Comparison of ENCODE assay signal across 7 cellular contexts in genomic region chr16:85935957-85936760, GRCh38. TPM values are rescaled to one million over a fixed set of nuclear protein-coding genes. Genes with fewer than 3 reads are reported as not detected.
DNase-seq lines count a peak whose midpoint lies in the region; ATAC-seq and TF ChIP-seq lines count a peak whose summit lies in the region.

No MANE protein-coding gene starts in this region.

- POLR2A ChIA-PET in activated CD4-positive, alpha-beta T cell treated with anti-CD3 and anti-CD28 coated beads, Interleukin-2, amount 10 ng/mL, durations not matched to agents 7 days and 5 days (lab: Charles Lee) = interaction anchor here (0.6 kb wide), 1 partner anchor 9 kb away, joined by 9 read pairs; no protein-coding TSS in a partner anchor

- intact Hi-C loops in upper lobe of right lung (cut with DNase I) (no loop called here), esophagus muscularis mucosa (cut with DNase I) (no loop called here)

- H3K27ac Mint-ChIP-seq in activated CD4-positive, alpha-beta T cell treated with anti-CD3 and anti-CD28 coated beads, Interleukin-2, amount 10 ng/mL, durations not matched to agents 7 days and 5 days = peak overlapping the region; percentile 94

- H3K4me1 Mint-ChIP-seq in activated CD4-positive, alpha-beta T cell treated with anti-CD3 and anti-CD28 coated beads, Interleukin-2, amount 10 ng/mL, durations not matched to agents 7 days and 5 days = peaks cover 33% of the 10 kb centered on the region

- ATAC-seq in GM19438 (IDR thresholded peaks at IDR 0.05; ENCODE audit: low read depth, unreplicated experiment) (peak; percentile 71), HG03457 (IDR thresholded peaks at IDR 0.05; ENCODE audit: unreplicated experiment) (peak; percentile 57), upper lobe of right lung (peak; percentile 50)

- H3K36me3 Mint-ChIP-seq in activated CD4-positive, alpha-beta T cell treated with anti-CD3 and anti-CD28 coated beads, Interleukin-2, amount 10 ng/mL, durations not matched to agents 7 days and 5 days (ENCODE audit: low read depth) = peaks cover 2% of the 10 kb centered on the region

- peaks cover 6% of the 10 kb centered on the region for H3K27me3 ChIP-seq in upper lobe of right lung
- H3K27me3 ChIP-seq in esophagus muscularis mucosa = peaks cover 0 to 30% (median 0%) of the 10 kb centered on the region in 4 donors
- no peaks in the 10 kb centered on the region for H3K27me3 ChIP-seq in right atrium auricular region

- H3K9me3 ChIP-seq in upper lobe of right lung (no peaks in the 10 kb centered on the region), esophagus muscularis mucosa (peaks cover 0 to 9% (median 2%) of the 10 kb centered on the region in 4 donors), right atrium auricular region (no peaks in the 10 kb centered on the region)

- TF ChIP-seq POLR2A in esophagus muscularis mucosa (IDR thresholded peaks at IDR 0.05; ENCODE audit: low read depth) = no peak

- peaks cover 4% of the 10 kb centered on the region for H3K9me3 Mint-ChIP-seq in activated CD4-positive, alpha-beta T cell treated with anti-CD3 and anti-CD28 coated beads, Interleukin-2, amount 10 ng/mL, durations not matched to agents 7 days and 5 days

- peak overlapping the region; percentile 65 for H3K4me3 Mint-ChIP-seq in activated CD4-positive, alpha-beta T cell treated with anti-CD3 and anti-CD28 coated beads, Interleukin-2, amount 10 ng/mL, durations not matched to agents 7 days and 5 days

- CTCF ChIA-PET in activated CD4-positive, alpha-beta T cell treated with anti-CD3 and anti-CD28 coated beads, Interleukin-2, amount 10 ng/mL, durations not matched to agents 7 days and 5 days (lab: Charles Lee) = interaction anchor here (1.0 to 2.1 kb wide), 4 partner anchors 11 to 115 kb away, joined by 3 to 7 read pairs (median 5); no protein-coding TSS in a partner anchor

- peak; percentile 76 for DNase-seq in activated CD4-positive, alpha-beta T cell treated with anti-CD3 and anti-CD28 coated beads, Interleukin-2, amount 10 ng/mL, durations not matched to agents 7 days and 5 days
- DNase-seq in medulla oblongata (ENCODE audit: extremely low spot score) (peak; percentile 49), upper lobe of right lung (no peak), esophagus muscularis mucosa (ENCODE audit: extremely low spot score) (no peak), right atrium auricular region (ENCODE audit: low spot score) (no peak)

- 54% methylated on average over 22 of the region's 22 CpGs for WGBS in esophagus muscularis mucosa

- no peaks in the 10 kb centered on the region for H3K27me3 Mint-ChIP-seq in activated CD4-positive, alpha-beta T cell treated with anti-CD3 and anti-CD28 coated beads, Interleukin-2, amount 10 ng/mL, durations not matched to agents 7 days and 5 days

- no peak for TF ChIP-seq CTCF in upper lobe of right lung (IDR thresholded peaks at IDR 0.05)
- no peak for TF ChIP-seq CTCF in esophagus muscularis mucosa (IDR thresholded peaks at IDR 0.05)
- TF ChIP-seq CTCF in right atrium auricular region (IDR thresholded peaks at IDR 0.05) = no peak

- H3K4me1 ChIP-seq in upper lobe of right lung (peaks cover 6% of the 10 kb centered on the region), esophagus muscularis mucosa (no peaks in the 10 kb centered on the region), right atrium auricular region (no peaks in the 10 kb centered on the region)

- no peak overlapping the region for H3K4me3 ChIP-seq in upper lobe of right lung
- H3K4me3 ChIP-seq in esophagus muscularis mucosa = no peak overlapping the region
- H3K4me3 ChIP-seq in right atrium auricular region = no peak overlapping the region

- H3K36me3 ChIP-seq in upper lobe of right lung (no peaks in the 10 kb centered on the region), esophagus muscularis mucosa (no peaks in the 10 kb centered on the region), right atrium auricular region (no peaks in the 10 kb centered on the region)

- no peak for TF ChIP-seq EP300 in esophagus muscularis mucosa (IDR thresholded peaks at IDR 0.05)

- H3K27ac ChIP-seq in upper lobe of right lung = peak overlapping the region; percentile 17
- no peak overlapping the region for H3K27ac ChIP-seq in esophagus muscularis mucosa (replicated peaks in 1 of 4)
- no peak overlapping the region for H3K27ac ChIP-seq in right atrium auricular region

RNA-seq across cellular contexts. Expression of gene IRF8, which starts 37.2 kb away (rescaled TPM):
- total RNA-seq in activated CD4-positive, alpha-beta T cell treated with anti-CD3 and anti-CD28 coated beads, Interleukin-2, amount 10 ng/mL, durations not matched to agents 7 days and 5 days = 10 to 100 TPM; 11.6 to 14.7 TPM
- total RNA-seq in upper lobe of right lung (43.1 TPM), esophagus muscularis mucosa (10 to 100 TPM in 2 of 4 donors, 1 to 10 TPM in 2; 5.1 to 12.9 (median 10.4) TPM), right atrium auricular region (10 to 100 TPM in 1 of 2 donors, 1 to 10 TPM in 1; 2.2 to 10.6 TPM)

Comparison
In these comparisons a context has a peak if more than half of its experiments do, and no peak if none do; other contexts are left out.
1. DNase-seq: peak in activated CD4-positive, alpha-beta T cell treated with anti-CD3 and anti-CD28 coated beads, Interleukin-2, amount 10 ng/mL, durations not matched to agents 7 days and 5 days (single experiment) and medulla oblongata (single experiment); none in upper lobe of right lung (single experiment), esophagus muscularis mucosa (single experiment) and right atrium auricular region (single experiment).
2. Peak in every context shown above with its lines, with median percentiles within 50 percentile points of each other: ATAC-seq.